Comparison of ENCODE assay signal across 8 cellular contexts in the genomic region with DNA sequence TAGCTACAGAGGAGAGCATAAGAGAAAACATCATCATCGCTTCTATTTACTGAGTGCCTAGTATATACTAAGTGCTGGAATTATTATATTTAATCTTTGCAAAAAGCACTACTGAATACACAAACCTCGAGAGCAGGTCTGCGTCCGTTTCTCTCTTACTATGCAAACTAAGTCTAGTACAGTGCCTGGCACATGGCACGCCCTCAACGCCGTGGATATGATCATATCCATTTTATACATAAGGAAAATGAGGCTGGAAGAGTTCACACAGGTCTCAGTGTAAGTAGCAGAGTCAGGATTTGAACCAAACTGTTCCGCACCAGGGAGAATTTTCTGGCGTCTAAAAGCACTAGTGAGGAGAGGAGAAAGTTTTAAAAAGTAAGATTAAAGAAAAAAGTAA. TPM values are rescaled to one million over a fixed set of nuclear protein-coding genes. Genes with fewer than 3 reads are reported as not detected.
DNase-seq lines count a peak whose midpoint lies in the region; ATAC-seq and TF ChIP-seq lines count a peak whose summit lies in the region.

No MANE protein-coding gene starts in this region.

- H2AFZ ChIP-seq in GM23248, result peak overlapping the region; percentile 83

- H3K4me2 ChIP-seq in GM23248 (ENCODE audit: unreplicated experiment), result peak overlapping the region; percentile 78

- H3K27ac ChIP-seq in GM23248 (peak overlapping the region; percentile 63), SJSA1 (no peak overlapping the region), esophagus squamous epithelium (peak overlapping the region; percentile 85 to 98 (median 94)), gastrocnemius medialis (peak overlapping the region; percentile 90 to 100 (median 99))

- H3F3A ChIP-seq in GM23248 (ENCODE audit: insufficient read depth), result peaks cover 30% of the 10 kb centered on the region; the same call in 1 of the 2 replicates

- peaks cover 18% of the 10 kb centered on the region for H3K79me2 ChIP-seq in GM23248 (ENCODE audit: insufficient read depth)

- in situ Hi-C loops in GM23248 (cut with MboI), result no loop called here
- in situ Hi-C loops in gastrocnemius medialis (cut with MboI; ENCODE audit: low sequenced_read_pairs in 4 of 4), result loop anchor here in 1 of 4 donors (5.0 kb wide), 2 partner anchors 47 to 88 kb away; no protein-coding TSS in a partner anchor

- no peak for TF ChIP-seq POLR2A in esophagus squamous epithelium (IDR thresholded peaks at IDR 0.05)
- TF ChIP-seq POLR2A in gastrocnemius medialis (IDR thresholded peaks at IDR 0.05), result no peak

- WGBS in GM23248 (ENCODE audit: low coverage in 1 of 2, low lambda C conversion rate in 2 of 2, missing lambda C conversion rate in 2 of 2), 2 experiments, result 77 to 78% methylated on average over 9 of the region's 9 CpGs
- 62 to 67% methylated on average over 9 of the region's 9 CpGs for WGBS in esophagus squamous epithelium, 2 donors

- H3K36me3 ChIP-seq in GM23248 (ENCODE audit: low read depth), result no peaks in the 10 kb centered on the region
- no peaks in the 10 kb centered on the region for H3K36me3 ChIP-seq in SJSA1
- H3K36me3 ChIP-seq in esophagus squamous epithelium, result peaks cover 0 to 19% (median 0%) of the 10 kb centered on the region in 3 donors
- H3K36me3 ChIP-seq in gastrocnemius medialis, result peaks cover 3 to 17% of the 10 kb centered on the region in 2 donors

- H3K9me3 ChIP-seq in GM23248 (ENCODE audit: low read depth), result no peaks in the 10 kb centered on the region
- H3K9me3 ChIP-seq in SJSA1 (replicated peaks), result no peaks in the 10 kb centered on the region; the same call in 1 of the 2 replicates
- no peaks in the 10 kb centered on the region for H3K9me3 ChIP-seq in esophagus squamous epithelium
- H3K9me3 ChIP-seq in gastrocnemius medialis, result no peaks in the 10 kb centered on the region

- H3K9ac ChIP-seq in GM23248, result peak overlapping the region; percentile 62

- H3K9me2 ChIP-seq in GM23248 (ENCODE audit: insufficient read depth), result no peaks in the 10 kb centered on the region

- no peaks in the 10 kb centered on the region for H4K20me1 ChIP-seq in GM23248 (ENCODE audit: insufficient read depth)

- peak overlapping the region; percentile 73 for H3K4me3 ChIP-seq in GM23248
- peak overlapping the region; percentile 92 for H3K4me3 ChIP-seq in SJSA1
- H3K4me3 ChIP-seq in esophagus squamous epithelium, result peak overlapping the region in 3 of 4 donors; percentile 62 to 96 (median 81)
- H3K4me3 ChIP-seq in gastrocnemius medialis, result peak overlapping the region; percentile 51 to 95 (median 78)

- H3K4me1 ChIP-seq in GM23248 (ENCODE audit: insufficient read depth), result peaks cover 7% of the 10 kb centered on the region
- peaks cover 21% of the 10 kb centered on the region for H3K4me1 ChIP-seq in SJSA1 (replicated peaks)
- peaks cover 16 to 60% (median 31%) of the 10 kb centered on the region in 3 donors for H3K4me1 ChIP-seq in esophagus squamous epithelium
- H3K4me1 ChIP-seq in gastrocnemius medialis, result peaks cover 20 to 32% of the 10 kb centered on the region in 2 donors

- no peak for DNase-seq in GM23248
- no peak for DNase-seq in SJSA1 (ENCODE audit: low read depth in 1 of 2, low spot score in 2 of 2)
- no peak for DNase-seq in esophagus squamous epithelium (lab: John Stamatoyannopoulos, UW)
- DNase-seq in gastrocnemius medialis, result no peak
- DNase-seq in activated CD4-positive, CD25-positive, alpha-beta regulatory T cell treated with anti-CD3 and anti-CD28 coated beads, Interleukin-2, amount 50 U/mL, for 72 hours, result no peak
- no peak for DNase-seq in NCI-H345 (lab: John Stamatoyannopoulos, UW)
- no peak for DNase-seq in middle frontal gyrus (ENCODE audit: extremely low spot score, low spot score)
- no peak for DNase-seq in NCI-H1694 treated with DMSO at 0.1 percent for 48 hours (lab: John Stamatoyannopoulos, UW)

- H3K27me3 ChIP-seq in GM23248 (replicated peaks; ENCODE audit: insufficient read depth), result no peaks in the 10 kb centered on the region
- H3K27me3 ChIP-seq in SJSA1 (replicated peaks), result no peaks in the 10 kb centered on the region
- no peaks in the 10 kb centered on the region for H3K27me3 ChIP-seq in esophagus squamous epithelium
- no peaks in the 10 kb centered on the region for H3K27me3 ChIP-seq in gastrocnemius medialis

- ATAC-seq in gastrocnemius medialis, result no peak

- no peak for TF ChIP-seq CTCF in esophagus squamous epithelium (IDR thresholded peaks at IDR 0.05)
- TF ChIP-seq CTCF in gastrocnemius medialis (IDR thresholded peaks at IDR 0.05 in 4 of 5, conservative IDR thresholded peaks at IDR 0.05 in 1 of 5), result no peak

- intact Hi-C loops in esophagus squamous epithelium (cut with DNase I) (loop anchor here (10.0 kb wide), 1 partner anchor 50 kb away; no protein-coding TSS in a partner anchor), gastrocnemius medialis (cut with DNase I; ENCODE audit: low total_unique reads) (loop anchor here (10.0 kb wide), 1 partner anchor 300 kb away; the partner anchor contains the start of gene XPNPEP1)

RNA-seq across cellular contexts. Expression of gene MXI1, which starts 17.6 kb away (rescaled TPM):
- total RNA-seq in GM23248 (2014; rRNA removed; shearing (Covaris generic)), result 25.7 and 32.2 TPM in 2 replicates
- polyA plus RNA-seq in GM23248 (2016; fragmentation: Nextera tagmentation; extraction: Ambion mirVana), result 17.6 and 25.7 TPM in 2 replicates
- total RNA-seq in SJSA1 (2014; rRNA removed; shearing (Covaris generic)), result 1.4 and 4.3 TPM in 2 replicates
- total RNA-seq in esophagus squamous epithelium (10 to 100 TPM; 16.0 to 53.2 (median 35.0) TPM), gastrocnemius medialis (10 to 100 TPM; 35.9 to 67.8 (median 53.9) TPM)
